ENCODE assay signal across 12 cellular contexts in genomic region chr15:90209591-90209990, GRCh38. TPM values are rescaled to one million over a fixed set of nuclear protein-coding genes. Genes with fewer than 3 reads are reported as not detected.
DNase-seq lines count a peak whose midpoint lies in the region; ATAC-seq and TF ChIP-seq lines count a peak whose summit lies in the region.
"Had no signal": no experiment of that assay in that cellular context is flagged by ENCODE, and none has a peak within 500 bp of the region (broad histone marks: within the 10 kb centered on the region; RNA-seq: fewer than 3 reads in every experiment).

No MANE protein-coding gene starts in this region.

- CTCF ChIA-PET in PC-9 (lab: Charles Lee) = no interaction called here

- H2AFZ ChIP-seq in PC-9 = no peak overlapping the region

- H3K4me3 Mint-ChIP-seq in memory B cell = peak overlapping the region; percentile 65
- no peak overlapping the region for H3K4me3 Mint-ChIP-seq in nephron progenitor cell
- H3K4me3 Mint-ChIP-seq: T-cell had no signal

- TF ChIP-seq CTCF in GM10266 (IDR thresholded peaks at IDR 0.05; ENCODE audit: control insufficient read depth, insufficient read depth, low read depth, missing control alignments) = no peak
- no peak for TF ChIP-seq CTCF in GM20000 (IDR thresholded peaks at IDR 0.05; ENCODE audit: extremely low read depth, missing control alignments)
- TF ChIP-seq CTCF in PC-9 (conservative IDR thresholded peaks at IDR 0.05) = no peak
- TF ChIP-seq CTCF in BE2C (IDR thresholded peaks at IDR 0.05; ENCODE audit: low read depth, low read length) = no peak
- no peak for TF ChIP-seq CTCF in nephron progenitor cell (IDR thresholded peaks at IDR 0.05)

- H3K9me3 Mint-ChIP-seq in memory B cell (no peaks in the 10 kb centered on the region), nephron progenitor cell (no peaks in the 10 kb centered on the region)
- H3K9me3 Mint-ChIP-seq: T-cell had no signal

- H3K4me1 Mint-ChIP-seq in memory B cell (peaks cover 77% of the 10 kb centered on the region), nephron progenitor cell (peaks cover 48% of the 10 kb centered on the region)

- peak overlapping the region; percentile 91 for H3K27ac Mint-ChIP-seq in memory B cell
- no peak overlapping the region for H3K27ac Mint-ChIP-seq in nephron progenitor cell

- POLR2A ChIA-PET in PC-9 (lab: Charles Lee; ENCODE audit: unreplicated experiment) = no interaction called here

- peaks cover 72% of the 10 kb centered on the region for H3F3A ChIP-seq in PC-9 (ENCODE audit: insufficient read depth, low read depth)

- no peaks in the 10 kb centered on the region; the same call in 1 of the 2 replicates for H4K20me1 ChIP-seq in PC-9 (ENCODE audit: insufficient read depth)

- peak; percentile 73 for DNase-seq in GM10266 (ENCODE audit: extremely low spot score)
- DNase-seq in GM20000 (ENCODE audit: low spot score) = peak; percentile 78
- DNase-seq in PC-9 = no peak
- DNase-seq in memory B cell (ENCODE audit: low spot score in 2 of 2) = no peak
- no peak for DNase-seq in BE2C
- DNase-seq in NCI-H526 treated with DMSO at 0.1 percent for 48 hours (lab: John Stamatoyannopoulos, UW) = no peak
- no peak for DNase-seq in nephron progenitor cell
- DNase-seq: cortex of kidney, EL, KBM-7, NCI-H510A, T-cell had no signal

- no peaks in the 10 kb centered on the region for H3K27me3 ChIP-seq in PC-9 (ENCODE audit: insufficient read depth, low read depth)
- H3K27me3 ChIP-seq in BE2C = no peaks in the 10 kb centered on the region

- H3K27ac ChIP-seq in PC-9 = peak overlapping the region; percentile 99

- ATAC-seq in memory B cell (ENCODE audit: low read depth) = no peak
- ATAC-seq: T-cell had no signal

- no TSS peak for BruUV-seq in PC-9 (replicated peaks; lab: Mats Ljungman, UMichigan)

- H3K27me3 Mint-ChIP-seq in memory B cell (no peaks in the 10 kb centered on the region), nephron progenitor cell (ENCODE audit: low read depth, poor library complexity) (no peaks in the 10 kb centered on the region)
- H3K27me3 Mint-ChIP-seq: T-cell had no signal

- H3K4me3 ChIP-seq in PC-9 (no peak overlapping the region), BE2C (ENCODE audit: low read depth, low read length) (no peak overlapping the region)

- H3K79me2 ChIP-seq in PC-9 (ENCODE audit: low read depth) = peaks cover 85% of the 10 kb centered on the region

- peaks cover 99% of the 10 kb centered on the region for H3K4me1 ChIP-seq in PC-9 (replicated peaks; ENCODE audit: insufficient read depth)
- peaks cover 37% of the 10 kb centered on the region for H3K4me1 ChIP-seq in BE2C

- intact Hi-C loops in PC-9 (cut with micrococcal nuclease; ENCODE audit: unreplicated experiment) = no loop called here

- H3K36me3 ChIP-seq in PC-9 (ENCODE audit: low read depth) (peaks cover 45% of the 10 kb centered on the region), BE2C (no peaks in the 10 kb centered on the region; the same call in 1 of the 2 replicates)

- H3K9me2 ChIP-seq in PC-9 (ENCODE audit: insufficient read depth) = no peaks in the 10 kb centered on the region

- H3K9me3 ChIP-seq in PC-9 (ENCODE audit: insufficient read depth, low read depth) = no peaks in the 10 kb centered on the region
- no peaks in the 10 kb centered on the region for H3K9me3 ChIP-seq in BE2C

- peak overlapping the region; percentile 88 for H3K4me2 ChIP-seq in PC-9

- H3K36me3 Mint-ChIP-seq in memory B cell (peaks cover 45% of the 10 kb centered on the region), nephron progenitor cell (ENCODE audit: low read depth) (peaks cover 42% of the 10 kb centered on the region)

RNA-seq across cellular contexts. Expression of gene SEMA4B, which starts 8.5 kb away (rescaled TPM):
- total RNA-seq in PC-9 (2021) = 63.6 and 70.7 TPM in 2 replicates
- 23.0 TPM for polyA plus RNA-seq in BE2C (2012; ENCODE audit: insufficient read depth, insufficient read length, low read depth)

RNA-seq across cellular contexts. Expression of gene CIB1, which starts 24.1 kb away (rescaled TPM):
- total RNA-seq in PC-9 (2021) = 113 and 127 TPM in 2 replicates
- polyA plus RNA-seq in BE2C (2012; ENCODE audit: insufficient read depth, insufficient read length, low read depth) = 35.4 TPM

RNA-seq across cellular contexts. Expression of gene GDPGP1, which starts 24.4 kb away (rescaled TPM):
- total RNA-seq in PC-9 (2021) = 7.5 and 7.6 TPM in 2 replicates
- polyA plus RNA-seq in BE2C (2012; ENCODE audit: insufficient read depth, insufficient read length, low read depth) = 1.6 TPM

RNA-seq across cellular contexts. Expression of gene TTLL13, which starts 39.8 kb away (rescaled TPM):
- 0.93 and 0.96 TPM in 2 replicates for total RNA-seq in PC-9 (2021)
- polyA plus RNA-seq in BE2C (2012; ENCODE audit: insufficient read depth, insufficient read length, low read depth) = not detected

RNA-seq across cellular contexts. Expression of gene NGRN, which starts 55.9 kb away (rescaled TPM):
- total RNA-seq in PC-9 (2021) = 57.4 TPM in 2 replicates
- 226 TPM for polyA plus RNA-seq in BE2C (2012; ENCODE audit: insufficient read depth, insufficient read length, low read depth)

Comparison
In these comparisons a context has a peak if more than half of its experiments do, and no peak if none do; other contexts are left out.
1. DNase-seq: peak in GM10266 (single experiment) and GM20000 (single experiment); none in PC-9 (0 of 2), memory B cell (0 of 2), BE2C (single experiment), NCI-H526 treated with DMSO at 0.1 percent for 48 hours (single experiment) and nephron progenitor cell (single experiment).